In the genomic region with DNA sequence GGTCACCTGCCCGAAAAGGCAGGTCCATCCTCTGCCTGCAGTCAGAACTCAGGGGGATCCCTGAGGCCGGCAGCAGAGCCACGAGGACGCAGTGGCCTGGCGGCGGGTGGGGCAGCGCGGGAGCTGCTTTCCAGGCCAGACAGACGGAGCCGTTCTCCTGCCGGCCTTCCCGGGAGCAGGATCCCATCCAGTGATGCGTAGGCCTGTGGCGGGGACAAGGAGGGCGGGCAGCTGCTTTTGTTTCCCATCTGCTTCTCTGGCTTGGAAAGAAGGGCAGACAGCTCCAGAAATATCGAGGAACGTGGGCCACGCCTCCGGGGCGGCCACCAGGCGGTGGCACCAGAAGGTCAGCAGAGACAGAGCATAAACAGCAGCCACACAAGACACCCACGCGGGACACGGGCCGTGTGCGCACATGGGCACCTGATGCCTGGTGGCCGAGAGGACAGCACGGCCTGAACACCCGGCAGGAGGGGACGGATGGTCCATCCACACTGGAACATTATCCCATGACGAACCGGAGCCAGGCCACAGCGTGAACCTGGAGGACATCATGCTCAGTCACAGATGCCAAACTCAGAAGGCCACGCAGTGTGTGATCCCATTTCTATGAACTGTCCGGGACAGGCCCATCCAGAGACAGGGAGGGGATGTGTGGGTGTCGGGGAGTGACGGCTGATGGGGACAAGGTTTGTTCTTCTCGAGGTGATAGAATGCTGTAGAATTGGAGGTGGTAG, we compare ENCODE assay signal across 12 cellular contexts. TPM values are rescaled to one million over a fixed set of nuclear protein-coding genes. Genes with fewer than 3 reads are reported as not detected.
DNase-seq lines count a peak whose midpoint lies in the region; ATAC-seq and TF ChIP-seq lines count a peak whose summit lies in the region.
"Had no signal": no experiment of that assay in that cellular context is flagged by ENCODE, and none has a peak within 500 bp of the region (broad histone marks: within the 10 kb centered on the region; RNA-seq: fewer than 3 reads in every experiment).

No MANE protein-coding gene starts in this region.

- H3K4me1 ChIP-seq in mammary epithelial cell (ENCODE audit: insufficient read depth, low read length) = peaks cover 31% of the 10 kb centered on the region
- H3K4me1 ChIP-seq in liver (ENCODE audit: control insufficient read depth in 4 of 4, insufficient read depth in 4 of 4, low read length in 3 of 4) = peaks cover 3 to 25% (median 16%) of the 10 kb centered on the region in 4 donors
- peaks cover 28 to 82% (median 46%) of the 10 kb centered on the region in 6 donors for H3K4me1 ChIP-seq in spleen

- intact Hi-C loops in mammary epithelial cell (cut with micrococcal nuclease) = no loop called here
- intact Hi-C loops in spleen (cut with DNase I; ENCODE audit: low total_unique reads) = loop anchor here (5.0 kb wide), 1 partner anchor 48 kb away; a partner anchor contains a TSS

- no peak overlapping the region for H3K4me2 ChIP-seq in mammary epithelial cell (ENCODE audit: insufficient read depth, low read depth, low read length)
- H3K4me2 ChIP-seq: KMS-11 had no signal

- H2AFZ ChIP-seq in mammary epithelial cell (ENCODE audit: low read depth, low read length) = peak overlapping the region; percentile 79

- CTCF ChIA-PET in mammary epithelial cell (lab: Charles Lee; ENCODE audit: low non-redundant PET) = no interaction called here

- no TSS peak for BruUV-seq in mammary epithelial cell (replicated peaks; lab: Mats Ljungman, UMichigan)

- H3K79me2 ChIP-seq in mammary epithelial cell (ENCODE audit: insufficient read depth, low read length) = no peaks in the 10 kb centered on the region

- dilution Hi-C loops in mammary epithelial cell (cut with HindIII; ENCODE audit: low sequenced_read_pairs) = loop anchor here (5.0 to 10.0 kb wide), 4 partner anchors 67 to 193 kb away; no protein-coding TSS in a partner anchor

- DNase-seq in EH (ENCODE audit: low read depth) = peak; percentile 41
- no peak for DNase-seq in mammary epithelial cell
- DNase-seq in spleen = peak; percentile 72
- no peak for DNase-seq in central memory CD4-positive, alpha-beta T cell
- DNase-seq in NCI-H345 (lab: John Stamatoyannopoulos, UW) = no peak
- DNase-seq: activated CD4-positive, alpha-beta memory T cell treated with anti-CD3 and anti-CD28 coated beads, Interleukin-2, amount 10 ng/mL, durations not matched to agents 7 days and 5 days; cortex of kidney; H9 had no signal

- in situ Hi-C loops in mammary epithelial cell (cut with MboI; ENCODE audit: low sequenced_read_pairs in 2 of 2) = loop anchor here in 1 of 2 donors (5.0 kb wide), 1 partner anchor 43 kb away; no protein-coding TSS in a partner anchor

- H3K9me3 ChIP-seq in mammary epithelial cell (replicated peaks; ENCODE audit: insufficient read depth, low read length) (no peaks in the 10 kb centered on the region), liver (ENCODE audit: control insufficient read depth in 4 of 4, low read length in 3 of 4) (no peaks in the 10 kb centered on the region), spleen (no peaks in the 10 kb centered on the region)

- TF ChIP-seq CTCF in mammary epithelial cell (conservative IDR thresholded peaks at IDR 0.05 in 1 of 2, IDR thresholded peaks at IDR 0.05 in 1 of 2; ENCODE audit: extremely low read depth in 1 of 2, insufficient read depth in 1 of 2, low read depth in 1 of 2, low read length in 2 of 2) (no peak), liver (IDR thresholded peaks at IDR 0.05; ENCODE audit: low read depth, low read length, missing input control) (no peak), spleen (IDR thresholded peaks at IDR 0.05 in 8 of 11, conservative IDR thresholded peaks at IDR 0.05 in 3 of 11) (no peak)

- 25% methylated on average over 26 of the region's 38 CpGs for WGBS in mammary epithelial cell (ENCODE audit: low coverage, missing lambda C conversion rate)
- 81% methylated on average over 38 of the region's 38 CpGs for WGBS in liver
- 77 to 90% (median 81%) methylated on average over 24 to 38 of the region's 38 CpGs for WGBS in spleen, 5 donors

- H3K36me3 ChIP-seq in mammary epithelial cell (ENCODE audit: insufficient read depth, low read length) (no peaks in the 10 kb centered on the region), liver (ENCODE audit: control insufficient read depth in 4 of 4, insufficient read depth in 3 of 4, low read depth in 1 of 4, low read length in 3 of 4) (no peaks in the 10 kb centered on the region), spleen (no peaks in the 10 kb centered on the region)

- TF ChIP-seq POLR2A in spleen (IDR thresholded peaks at IDR 0.05) = no peak

- H3K27me3 ChIP-seq in mammary epithelial cell (ENCODE audit: insufficient read depth, low read length) = no peaks in the 10 kb centered on the region
- no peaks in the 10 kb centered on the region for H3K27me3 ChIP-seq in liver (ENCODE audit: control insufficient read depth in 4 of 4, insufficient read depth in 4 of 4, low read length in 3 of 4)
- no peaks in the 10 kb centered on the region for H3K27me3 ChIP-seq in spleen (replicated peaks in 1 of 7)

- H3K9ac ChIP-seq in mammary epithelial cell (ENCODE audit: insufficient read depth, low read length) (no peak overlapping the region), liver (ENCODE audit: low read depth in 1 of 2, low read length in 2 of 2) (no peak overlapping the region)
- H3K9ac ChIP-seq: KMS-11 had no signal

- no peaks in the 10 kb centered on the region for H4K20me1 ChIP-seq in mammary epithelial cell (ENCODE audit: insufficient read depth, low read length)

- ATAC-seq in esophagus mucosa (no peak), HG03159 (IDR thresholded peaks at IDR 0.05; ENCODE audit: unreplicated experiment) (no peak)

- H3K27ac ChIP-seq in mammary epithelial cell (ENCODE audit: insufficient read depth, low read depth, low read length) (no peak overlapping the region), liver (ENCODE audit: low read depth in 1 of 2, low read length in 2 of 2) (no peak overlapping the region), spleen (peak overlapping the region in 7 of 8 donors; percentile 39 to 77 (median 67))
- H3K27ac ChIP-seq: KMS-11 had no signal

- no peak overlapping the region for H3K4me3 ChIP-seq in mammary epithelial cell (replicated peaks in 1 of 3; ENCODE audit: insufficient read depth in 1 of 3, low read depth in 2 of 3, low read length in 3 of 3)
- no peak overlapping the region for H3K4me3 ChIP-seq in liver (ENCODE audit: low read depth in 1 of 3, low read length in 3 of 3)
- H3K4me3 ChIP-seq in spleen = no peak overlapping the region

- no peak for TF ChIP-seq RAD21 in liver (IDR thresholded peaks at IDR 0.05)

TF ChIP-seq in liver, 16 proteins besides CTCF, POLR2A, EP300 and RAD21:
- TF ChIP-seq NR2F2 (IDR thresholded peaks at IDR 0.05) = peak; percentile 22
- no peak for TF ChIP-seq EGR1 (IDR thresholded peaks at IDR 0.05; ENCODE audit: low read depth in 2 of 2)
- peak; percentile 36 for TF ChIP-seq SP1 (IDR thresholded peaks at IDR 0.05)
- TF ChIP-seq TAF1 (conservative IDR thresholded peaks at IDR 0.05) = no peak
- no peak for TF ChIP-seq JUND (IDR thresholded peaks at IDR 0.05)
- TF ChIP-seq HNF4A (conservative IDR thresholded peaks at IDR 0.05) = no peak
- TF ChIP-seq YY1 (IDR thresholded peaks at IDR 0.05) = no peak
- TF ChIP-seq GABPA (IDR thresholded peaks at IDR 0.05 in 1 of 2, conservative IDR thresholded peaks at IDR 0.05 in 1 of 2) = no peak
- TF ChIP-seq, protein P1, sequence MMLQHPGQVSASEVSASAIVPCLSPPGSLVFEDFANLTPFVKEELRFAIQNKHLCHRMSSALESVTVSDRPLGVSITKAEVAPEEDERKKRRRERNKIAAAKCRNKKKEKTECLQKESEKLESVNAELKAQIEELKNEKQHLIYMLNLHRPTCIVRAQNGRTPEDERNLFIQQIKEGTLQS (IDR thresholded peaks at IDR 0.05) = no peak

RNA-seq across cellular contexts. Expression of a gene that starts 13.9 kb away (rescaled TPM):
- total RNA-seq in mammary epithelial cell (100 to 1,000 TPM in 1 of 2 donors, 10 to 100 TPM in 1; 91.7 to 248 TPM), liver (100 to 1,000 TPM in 1 of 2 donors, 10 to 100 TPM in 1; 49.5 to 105 TPM), spleen (100 to 1,000 TPM; 212 to 389 (median 265) TPM), esophagus mucosa (311 TPM)
- polyA plus RNA-seq in mammary epithelial cell (152 TPM), liver (10 to 100 TPM; 24.7 to 43.3 TPM), spleen (100 to 1,000 TPM in 1 of 3 donors, 10 to 100 TPM in 2; 88.2 to 154 (median 90.0) TPM)
- polyA minus RNA-seq in mammary epithelial cell = 244 TPM

RNA-seq across cellular contexts. Expression of a gene that starts 31.2 kb away (rescaled TPM):
- total RNA-seq in mammary epithelial cell (10 to 100 TPM; 22.0 to 91.4 TPM), liver (1 to 10 TPM; 7.9 to 8.7 TPM), spleen (100 to 1,000 TPM in 5 of 7 donors, 10 to 100 TPM in 2; 80.8 to 161 (median 124) TPM), esophagus mucosa (28.1 TPM)
- polyA plus RNA-seq in mammary epithelial cell (84.2 TPM), liver (1 to 10 TPM; 3.4 to 5.2 TPM), spleen (10 to 100 TPM; 24.2 to 48.7 (median 37.6) TPM)
- polyA minus RNA-seq in mammary epithelial cell = 147 TPM

RNA-seq across cellular contexts. Expression of a gene that starts 31.8 kb away (rescaled TPM):
- total RNA-seq in mammary epithelial cell (10 to 100 TPM in 1 of 2 donors, 1 to 10 TPM in 1; 1.2 to 11.2 TPM), liver (1 to 10 TPM; 1.2 TPM), spleen (1 to 10 TPM; 1.9 to 5.8 (median 3.7) TPM), esophagus mucosa (4.7 TPM)
- polyA plus RNA-seq in mammary epithelial cell (12.6 TPM), liver (1 to 10 TPM; 1.3 to 1.4 TPM), spleen (10 to 100 TPM; 13.6 to 25.9 (median 16.7) TPM)
- polyA minus RNA-seq in mammary epithelial cell = 8.8 TPM

RNA-seq across cellular contexts. Expression of a gene that starts 49.4 kb away (rescaled TPM):
- total RNA-seq in mammary epithelial cell = 10 to 100 TPM; 39.5 to 62.8 TPM
- polyA plus RNA-seq in mammary epithelial cell = 25.9 TPM
- polyA minus RNA-seq in mammary epithelial cell = 39.2 TPM
- total RNA-seq in liver = 10 to 100 TPM; 19.5 to 20.9 TPM
- 10 to 100 TPM in 1 of 2 donors, 1 to 10 TPM in 1; 7.4 to 25.1 TPM for polyA plus RNA-seq in liver
- total RNA-seq in spleen = 10 to 100 TPM; 47.6 to 77.1 (median 65.5) TPM
- 10 to 100 TPM; 29.1 to 53.0 (median 31.2) TPM for polyA plus RNA-seq in spleen
- total RNA-seq in esophagus mucosa = 68.6 TPM

Comparison
In these comparisons a context has a peak if more than half of its experiments do, and no peak if none do; other contexts are left out.
1. DNase-seq: peak in EH (single experiment) and spleen (single experiment); none in mammary epithelial cell (single experiment), central memory CD4-positive, alpha-beta T cell (single experiment) and NCI-H345 (single experiment).
2. H3K27ac ChIP-seq: peak in spleen (7 of 8); none in mammary epithelial cell (single experiment) and liver (0 of 2).